ENCODE assay signal across 9 cellular contexts in the genomic region with DNA sequence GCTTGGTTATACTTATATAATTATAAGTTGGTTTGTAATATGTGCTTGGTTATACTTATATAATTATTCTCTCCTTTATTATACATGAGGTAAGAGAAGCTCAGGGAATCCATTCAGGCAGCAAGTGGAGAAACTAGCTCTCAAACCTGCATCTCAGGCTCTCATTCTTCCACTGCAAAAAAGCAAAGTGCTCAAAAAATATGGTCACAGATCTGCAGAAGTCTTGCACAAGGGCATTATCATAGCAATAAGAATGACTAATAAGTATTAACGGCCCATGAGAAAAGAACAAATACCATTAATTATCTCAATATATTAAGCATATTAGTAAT. TPM values are rescaled to one million over a fixed set of nuclear protein-coding genes. Genes with fewer than 3 reads are reported as not detected.
A peak's percentile ranks its signal among the peaks of the same experiment; 100 is the strongest.
DNase-seq lines count a peak whose midpoint lies in the region; ATAC-seq, FAIRE-seq and TF ChIP-seq lines count a peak whose summit lies in the region.
"Had no signal": no experiment of that assay in that cellular context is flagged by ENCODE, and none has a peak within 500 bp of the region (broad histone marks: within the 10 kb centered on the region; RNA-seq: fewer than 3 reads in every experiment).

No MANE protein-coding gene starts in this region.

- no peak overlapping the region for H4K91ac ChIP-seq in neuronal stem cell (ENCODE audit: low read depth, low read length, poor library complexity)

- no peak overlapping the region for H2AK5ac ChIP-seq in neuronal stem cell (ENCODE audit: low read depth, low read length)

- no peaks in the 10 kb centered on the region for H3K27me3 Mint-ChIP-seq in IgD-negative memory B cell

- no peak overlapping the region for H3K4ac ChIP-seq in neuronal stem cell (ENCODE audit: low read length)

- H3K4me2 ChIP-seq in DND-41 (ENCODE audit: insufficient read depth, low read length): peak overlapping the region; percentile 85
- H3K4me2 ChIP-seq in neuronal stem cell (ENCODE audit: insufficient read depth, low read length, poor library complexity, severe bottlenecking): no peak overlapping the region

- H3K4me3 ChIP-seq in DND-41 (ENCODE audit: low read depth in 1 of 2, low read length in 2 of 2): no peak overlapping the region; a peak in 1 of 4 replicates
- H3K4me3 ChIP-seq in bronchial epithelial cell (ENCODE audit: low read depth, low read length): peak overlapping the region; percentile 68
- peak overlapping the region in 1 of 2 donors; percentile 77 for H3K4me3 ChIP-seq in neuronal stem cell (ENCODE audit: low read length in 2 of 2)

- H3K9ac ChIP-seq in DND-41 (ENCODE audit: low read depth, low read length) (no peak overlapping the region), neuronal stem cell (ENCODE audit: low read depth, low read length, poor library complexity) (no peak overlapping the region)

- TF ChIP-seq CTCF in DND-41 (IDR thresholded peaks at IDR 0.05; ENCODE audit: borderline replicate concordance, extremely low read depth, low read length, poor library complexity, severe bottlenecking) (no peak), bronchial epithelial cell (IDR thresholded peaks at IDR 0.05; ENCODE audit: insufficient read depth, low read length, severe bottlenecking) (no peak)

- H3K27ac ChIP-seq in DND-41 (ENCODE audit: low read length) (no peak overlapping the region), neuronal stem cell (replicated peaks; ENCODE audit: low read length) (no peak overlapping the region)

- H3K23ac ChIP-seq in neuronal stem cell (ENCODE audit: low read depth, low read length, poor library complexity): no peak overlapping the region

- H2BK12ac ChIP-seq in neuronal stem cell (ENCODE audit: low read length): no peak overlapping the region

- no CpG with 5 or more reads among the region's 1 CpG for WGBS in neuronal stem cell (ENCODE audit: extremely low coverage in 2 of 2, insufficient read length in 2 of 2, insufficient replicate concordance in 1 of 2), 2 donors

- H3K4me1 ChIP-seq in DND-41 (ENCODE audit: insufficient read depth, low read length): peaks cover 43% of the 10 kb centered on the region
- peaks cover 5 to 9% of the 10 kb centered on the region in 2 donors for H3K4me1 ChIP-seq in neuronal stem cell (ENCODE audit: control insufficient read depth in 2 of 2, insufficient read depth in 1 of 2, low read depth in 1 of 2, low read length in 2 of 2)

- no peak for ATAC-seq in DND-41 (ENCODE audit: insufficient read depth, low read depth)
- ATAC-seq in HG02623 (IDR thresholded peaks at IDR 0.05; ENCODE audit: unreplicated experiment): no peak
- no peak for ATAC-seq in HG03342 (IDR thresholded peaks at IDR 0.05; ENCODE audit: unreplicated experiment)
- ATAC-seq in HG03045 (IDR thresholded peaks at IDR 0.05; ENCODE audit: unreplicated experiment): no peak

- H3K79me2 ChIP-seq in DND-41 (ENCODE audit: insufficient read depth, low read length): peaks cover 41% of the 10 kb centered on the region

- H3K14ac ChIP-seq in neuronal stem cell (ENCODE audit: low read length): no peak overlapping the region

- FAIRE-seq in bronchial epithelial cell (lab: Jason Lieb, UNC): no peak

- DNase-seq in DND-41: no peak
- DNase-seq in bronchial epithelial cell (ENCODE audit: low read depth): no peak
- DNase-seq in neuronal stem cell (ENCODE audit: low spot score): no peak
- DNase-seq in activated gamma-delta T cell (lab: John Stamatoyannopoulos, UW): no peak

- no peak overlapping the region for H4K8ac ChIP-seq in neuronal stem cell (ENCODE audit: low read depth, low read length)

- peaks cover 27 to 30% (median 27%) of the 10 kb centered on the region in 3 donors for H3K4me1 Mint-ChIP-seq in IgD-negative memory B cell

- peak overlapping the region in 3 of 4 donors; percentile 90 to 94 (median 90) for H3K4me3 Mint-ChIP-seq in IgD-negative memory B cell

- peaks cover 8% of the 10 kb centered on the region for H4K20me1 ChIP-seq in DND-41 (ENCODE audit: insufficient read depth, low read length)

- H2BK120ac ChIP-seq in neuronal stem cell (ENCODE audit: low read depth, low read length): no peak overlapping the region

- H3K79me1 ChIP-seq in neuronal stem cell (ENCODE audit: low read depth, low read length): no peaks in the 10 kb centered on the region

- peaks cover 9% of the 10 kb centered on the region for H3K27me3 ChIP-seq in DND-41 (ENCODE audit: insufficient read depth, low read length, poor library complexity)
- no peaks in the 10 kb centered on the region for H3K27me3 ChIP-seq in bronchial epithelial cell (ENCODE audit: control insufficient read depth, insufficient read depth, low read length)
- H3K27me3 ChIP-seq in neuronal stem cell (ENCODE audit: control insufficient read depth in 3 of 3, insufficient read depth in 3 of 3, low read depth in 1 of 3, low read length in 3 of 3): no peaks in the 10 kb centered on the region
- H3K27me3 ChIP-seq: upper lobe of left lung had no signal

- no peaks in the 10 kb centered on the region; the same call in 1 of the 2 replicates for H3K36me3 ChIP-seq in DND-41 (ENCODE audit: insufficient read depth, low read length)
- no peaks in the 10 kb centered on the region for H3K36me3 ChIP-seq in bronchial epithelial cell (ENCODE audit: control insufficient read depth, insufficient read depth, low read length)
- H3K36me3 ChIP-seq in neuronal stem cell (replicated peaks in 1 of 2; ENCODE audit: control insufficient read depth in 2 of 2, insufficient read depth in 2 of 2, low read length in 2 of 2): no peaks in the 10 kb centered on the region
- H3K36me3 ChIP-seq: upper lobe of left lung had no signal

- H3K18ac ChIP-seq in neuronal stem cell (ENCODE audit: low read length): no peak overlapping the region

- H3K9me3 ChIP-seq in DND-41 (ENCODE audit: insufficient read depth, low read length, severe bottlenecking) (no peaks in the 10 kb centered on the region), neuronal stem cell (replicated peaks in 1 of 2; ENCODE audit: control insufficient read depth in 2 of 2, insufficient read depth in 1 of 2, low read depth in 1 of 2, low read length in 2 of 2) (no peaks in the 10 kb centered on the region)
- H3K9me3 ChIP-seq: upper lobe of left lung had no signal

- H2BK15ac ChIP-seq in neuronal stem cell (ENCODE audit: low read length): no peak overlapping the region

- H2AFZ ChIP-seq in DND-41 (ENCODE audit: low read depth, low read length): no peak overlapping the region
- peak overlapping the region; percentile 26 for H2AFZ ChIP-seq in neuronal stem cell (ENCODE audit: low read length)

- H3K9me3 Mint-ChIP-seq in IgD-negative memory B cell: no peaks in the 10 kb centered on the region

- H3K36me3 Mint-ChIP-seq in IgD-negative memory B cell: no peaks in the 10 kb centered on the region

- H2BK5ac ChIP-seq in neuronal stem cell (ENCODE audit: low read length): no peak overlapping the region

- H3K27ac Mint-ChIP-seq in IgD-negative memory B cell: peak overlapping the region in 2 of 3 donors; percentile 52 to 88

RNA-seq across cellular contexts. Expression of gene TRAFD1, which starts 0.5 kb away (rescaled TPM):
- 73.0 TPM for polyA plus RNA-seq in IgD-negative memory B cell
- total RNA-seq in bronchial epithelial cell: 30.8 and 49.4 TPM in 2 replicates
- 21.1 TPM for polyA plus RNA-seq in neuronal stem cell (2013, experiment 1 of 2)
- polyA plus RNA-seq in neuronal stem cell (2013, experiment 2 of 2): 21.0 TPM

RNA-seq across cellular contexts. Expression of gene NAA25, which starts 16.3 kb away (rescaled TPM):
- polyA plus RNA-seq in IgD-negative memory B cell: 15.0 TPM
- total RNA-seq in bronchial epithelial cell: 18.3 and 22.9 TPM in 2 replicates
- 19.7 TPM for polyA plus RNA-seq in neuronal stem cell (2013, experiment 1 of 2)
- polyA plus RNA-seq in neuronal stem cell (2013, experiment 2 of 2): 22.6 TPM
